ENCODE assay signal across 16 cellular contexts in genomic region chr10:104779701-104780100, GRCh38.
A peak's percentile ranks its signal among the peaks of the same experiment; 100 is the strongest.
DNase-seq lines count a peak whose midpoint lies in the region; ATAC-seq and TF ChIP-seq lines count a peak whose summit lies in the region.
"Had no signal": no experiment of that assay in that cellular context is flagged by ENCODE, and none has a peak within 500 bp of the region (broad histone marks: within the 10 kb centered on the region; RNA-seq: fewer than 3 reads in every experiment).

No MANE protein-coding gene starts in this region.

- H3K9me3 ChIP-seq in neuronal stem cell (replicated peaks in 1 of 2; ENCODE audit: control insufficient read depth in 2 of 2, insufficient read depth in 1 of 2, low read depth in 1 of 2, low read length in 2 of 2) (no peaks in the 10 kb centered on the region), upper lobe of right lung (no peaks in the 10 kb centered on the region)

- no peaks in the 10 kb centered on the region for H3K4me1 Mint-ChIP-seq in activated naive CD4-positive, alpha-beta T cell treated with anti-CD3 and anti-CD28 coated beads, Interleukin-2, amount 10 ng/mL, durations not matched to agents 7 days and 5 days
- H3K4me1 Mint-ChIP-seq: CD4-positive, alpha-beta memory T cell had no signal

- TF ChIP-seq CTCF in upper lobe of right lung (IDR thresholded peaks at IDR 0.05) = no peak
- TF ChIP-seq CTCF in GM13977 (IDR thresholded peaks at IDR 0.05; ENCODE audit: extremely low read depth, insufficient read depth, missing control alignments) = no peak

- no peak overlapping the region for H3K27ac Mint-ChIP-seq in activated naive CD4-positive, alpha-beta T cell treated with anti-CD3 and anti-CD28 coated beads, Interleukin-2, amount 10 ng/mL, durations not matched to agents 7 days and 5 days
- H3K27ac Mint-ChIP-seq: CD4-positive, alpha-beta memory T cell had no signal

- no peak overlapping the region for H2BK12ac ChIP-seq in neuronal stem cell (ENCODE audit: low read length)

- no peak overlapping the region for H2BK5ac ChIP-seq in neuronal stem cell (ENCODE audit: low read length)

- H2BK15ac ChIP-seq in neuronal stem cell (ENCODE audit: low read length) = no peak overlapping the region

- DNase-seq in head of caudate nucleus (peak; percentile 32 to 87 (median 70)), neuronal stem cell (ENCODE audit: low spot score) (no peak), upper lobe of right lung (no peak), GM13977 (ENCODE audit: low spot score) (no peak)
- no peak for DNase-seq in activated naive CD4-positive, alpha-beta T cell treated with anti-CD3 and anti-CD28 coated beads, Interleukin-2, amount 10 ng/mL, durations not matched to agents 7 days and 5 days
- DNase-seq: C1 segment of cervical spinal cord; Calu3; CD4-positive, alpha-beta memory T cell; COR-L47; DMS53; DMS79 treated with DMSO at 0.1 percent for 48 hours; GF-D8; GM23248; H7; HCEC 1CT had no signal

- no peaks in the 10 kb centered on the region for H3K36me3 Mint-ChIP-seq in activated naive CD4-positive, alpha-beta T cell treated with anti-CD3 and anti-CD28 coated beads, Interleukin-2, amount 10 ng/mL, durations not matched to agents 7 days and 5 days
- H3K36me3 Mint-ChIP-seq: CD4-positive, alpha-beta memory T cell had no signal

- H3K9me3 Mint-ChIP-seq in activated naive CD4-positive, alpha-beta T cell treated with anti-CD3 and anti-CD28 coated beads, Interleukin-2, amount 10 ng/mL, durations not matched to agents 7 days and 5 days = no peaks in the 10 kb centered on the region

- H4K91ac ChIP-seq in neuronal stem cell (ENCODE audit: low read depth, low read length, poor library complexity) = no peak overlapping the region

- H3K9ac ChIP-seq in neuronal stem cell (ENCODE audit: low read depth, low read length, poor library complexity) = no peak overlapping the region
- H3K9ac ChIP-seq: GM23248 had no signal

- no peak overlapping the region for H3K4me3 Mint-ChIP-seq in activated naive CD4-positive, alpha-beta T cell treated with anti-CD3 and anti-CD28 coated beads, Interleukin-2, amount 10 ng/mL, durations not matched to agents 7 days and 5 days
- H3K4me3 Mint-ChIP-seq: CD4-positive, alpha-beta memory T cell had no signal

- H3K4me1 ChIP-seq in neuronal stem cell (ENCODE audit: control insufficient read depth in 2 of 2, insufficient read depth in 1 of 2, low read depth in 1 of 2, low read length in 2 of 2) (peaks cover 0 to 6% of the 10 kb centered on the region in 2 donors), upper lobe of right lung (no peaks in the 10 kb centered on the region)

- CTCF ChIA-PET in activated naive CD4-positive, alpha-beta T cell treated with anti-CD3 and anti-CD28 coated beads, Interleukin-2, amount 10 ng/mL, durations not matched to agents 7 days and 5 days (lab: Charles Lee) = no interaction called here

- H3K27me3 ChIP-seq in neuronal stem cell (ENCODE audit: control insufficient read depth in 3 of 3, insufficient read depth in 3 of 3, low read depth in 1 of 3, low read length in 3 of 3) (no peaks in the 10 kb centered on the region), upper lobe of right lung (peaks cover 4% of the 10 kb centered on the region)

- H3K79me1 ChIP-seq in neuronal stem cell (ENCODE audit: low read depth, low read length) = no peaks in the 10 kb centered on the region

- no peaks in the 10 kb centered on the region for H3K27me3 Mint-ChIP-seq in activated naive CD4-positive, alpha-beta T cell treated with anti-CD3 and anti-CD28 coated beads, Interleukin-2, amount 10 ng/mL, durations not matched to agents 7 days and 5 days

- in situ Hi-C loops in GM13977 (cut with MboI; ENCODE audit: low pct_unique_long_range_greater_than_20kb, low sequenced_read_pairs, unreplicated experiment) = no loop called here

- no peak overlapping the region for H3K4me2 ChIP-seq in neuronal stem cell (ENCODE audit: insufficient read depth, low read length, poor library complexity, severe bottlenecking)

- H3K27ac ChIP-seq in neuronal stem cell (replicated peaks; ENCODE audit: low read length) = no peak overlapping the region
- no peak overlapping the region for H3K27ac ChIP-seq in upper lobe of right lung
- H3K27ac ChIP-seq: GM23248 had no signal

- intact Hi-C loops in head of caudate nucleus (cut with DNase I) = loop anchor here (10.0 kb wide), 1 partner anchor 135 kb away; the partner anchor contains the start of gene SORCS3
- intact Hi-C loops in upper lobe of right lung (cut with DNase I) = no loop called here

- no peak overlapping the region for H3K4ac ChIP-seq in neuronal stem cell (ENCODE audit: low read length)

- no peak overlapping the region for H3K14ac ChIP-seq in neuronal stem cell (ENCODE audit: low read length)

- H3K4me3 ChIP-seq in neuronal stem cell (ENCODE audit: low read length in 2 of 2) (peak overlapping the region in 1 of 2 donors; percentile 44), upper lobe of right lung (no peak overlapping the region)
- H3K4me3 ChIP-seq: GM23248 had no signal

- no peak overlapping the region for H2AK5ac ChIP-seq in neuronal stem cell (ENCODE audit: low read depth, low read length)

- no peak overlapping the region for H4K8ac ChIP-seq in neuronal stem cell (ENCODE audit: low read depth, low read length)

- H3K18ac ChIP-seq in neuronal stem cell (ENCODE audit: low read length) = peak overlapping the region; percentile 5

- no peak overlapping the region for H2AFZ ChIP-seq in neuronal stem cell (ENCODE audit: low read length)
- H2AFZ ChIP-seq: GM23248 had no signal

- H3K36me3 ChIP-seq in neuronal stem cell (replicated peaks in 1 of 2; ENCODE audit: control insufficient read depth in 2 of 2, insufficient read depth in 2 of 2, low read length in 2 of 2) = no peaks in the 10 kb centered on the region
- no peaks in the 10 kb centered on the region for H3K36me3 ChIP-seq in upper lobe of right lung

- H2BK120ac ChIP-seq in neuronal stem cell (ENCODE audit: low read depth, low read length) = no peak overlapping the region

- ATAC-seq in upper lobe of right lung (peak; percentile 25), HG03139 (IDR thresholded peaks at IDR 0.05; ENCODE audit: unreplicated experiment) (no peak)

- H3K23ac ChIP-seq in neuronal stem cell (ENCODE audit: low read depth, low read length, poor library complexity) = no peak overlapping the region

- WGBS in neuronal stem cell (ENCODE audit: extremely low coverage in 2 of 2, insufficient read length in 2 of 2, insufficient replicate concordance in 1 of 2), 2 donors = no CpG with 5 or more reads among the region's 14 CpGs

Comparison
In these comparisons a context has a peak if more than half of its experiments do, and no peak if none do; other contexts are left out.
1. DNase-seq: peak in head of caudate nucleus (42 of 42); none in neuronal stem cell (single experiment), upper lobe of right lung (single experiment), GM13977 (single experiment) and activated naive CD4-positive, alpha-beta T cell treated with anti-CD3 and anti-CD28 coated beads, Interleukin-2, amount 10 ng/mL, durations not matched to agents 7 days and 5 days (single experiment).